Comparison of ENCODE assay signal across 1 cellular context in the genomic region with DNA sequence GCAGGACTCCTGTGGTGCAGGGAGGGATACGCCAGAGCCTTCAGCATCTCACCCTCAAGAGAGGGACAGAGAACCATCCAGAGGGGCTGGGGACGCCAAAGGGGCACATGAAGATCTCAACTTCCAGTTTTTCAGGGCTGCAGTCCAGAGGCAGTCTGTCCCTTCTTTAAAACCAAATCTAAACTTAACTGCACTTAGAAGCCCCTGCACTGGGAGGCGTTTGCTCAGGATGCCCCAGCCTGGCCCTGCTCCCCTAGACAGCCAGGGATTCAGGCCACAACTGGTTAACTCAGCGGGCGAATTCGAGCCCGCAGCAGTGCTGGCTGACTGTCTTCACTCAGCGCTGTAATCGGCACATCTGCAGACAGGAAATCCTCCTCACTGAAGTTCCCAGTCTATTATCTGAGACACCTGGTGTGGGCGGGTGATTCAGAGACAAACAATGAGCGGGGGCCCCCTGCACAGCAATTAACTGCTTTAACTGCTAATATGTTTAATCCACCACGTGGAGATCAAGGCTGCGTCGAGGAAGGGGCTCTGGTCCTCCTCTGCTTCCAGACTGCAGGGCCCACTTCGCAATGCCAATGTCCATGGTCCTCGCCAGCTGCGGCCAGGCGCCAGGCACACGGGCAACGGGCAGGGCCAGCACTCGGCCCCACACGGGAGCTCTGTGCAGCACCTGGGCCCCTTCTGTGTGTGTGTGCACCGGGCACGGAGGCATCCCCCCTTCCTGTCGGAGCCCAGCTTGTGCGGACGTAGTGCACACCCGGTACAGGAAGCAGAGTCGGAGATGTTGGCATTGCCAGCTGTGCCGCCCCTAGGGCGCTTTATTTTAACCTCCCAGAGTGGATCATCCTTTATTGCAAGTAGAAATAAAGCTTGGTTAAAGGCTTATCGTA.
TF ChIP-seq lines count a peak whose summit lies in the region.

No MANE protein-coding gene starts in this region.

TF ChIP-seq in K562, 482 proteins besides CTCF, POLR2A, EP300 and RAD21 (continued from another document and continues in another):
- TF ChIP-seq, protein P1, sequence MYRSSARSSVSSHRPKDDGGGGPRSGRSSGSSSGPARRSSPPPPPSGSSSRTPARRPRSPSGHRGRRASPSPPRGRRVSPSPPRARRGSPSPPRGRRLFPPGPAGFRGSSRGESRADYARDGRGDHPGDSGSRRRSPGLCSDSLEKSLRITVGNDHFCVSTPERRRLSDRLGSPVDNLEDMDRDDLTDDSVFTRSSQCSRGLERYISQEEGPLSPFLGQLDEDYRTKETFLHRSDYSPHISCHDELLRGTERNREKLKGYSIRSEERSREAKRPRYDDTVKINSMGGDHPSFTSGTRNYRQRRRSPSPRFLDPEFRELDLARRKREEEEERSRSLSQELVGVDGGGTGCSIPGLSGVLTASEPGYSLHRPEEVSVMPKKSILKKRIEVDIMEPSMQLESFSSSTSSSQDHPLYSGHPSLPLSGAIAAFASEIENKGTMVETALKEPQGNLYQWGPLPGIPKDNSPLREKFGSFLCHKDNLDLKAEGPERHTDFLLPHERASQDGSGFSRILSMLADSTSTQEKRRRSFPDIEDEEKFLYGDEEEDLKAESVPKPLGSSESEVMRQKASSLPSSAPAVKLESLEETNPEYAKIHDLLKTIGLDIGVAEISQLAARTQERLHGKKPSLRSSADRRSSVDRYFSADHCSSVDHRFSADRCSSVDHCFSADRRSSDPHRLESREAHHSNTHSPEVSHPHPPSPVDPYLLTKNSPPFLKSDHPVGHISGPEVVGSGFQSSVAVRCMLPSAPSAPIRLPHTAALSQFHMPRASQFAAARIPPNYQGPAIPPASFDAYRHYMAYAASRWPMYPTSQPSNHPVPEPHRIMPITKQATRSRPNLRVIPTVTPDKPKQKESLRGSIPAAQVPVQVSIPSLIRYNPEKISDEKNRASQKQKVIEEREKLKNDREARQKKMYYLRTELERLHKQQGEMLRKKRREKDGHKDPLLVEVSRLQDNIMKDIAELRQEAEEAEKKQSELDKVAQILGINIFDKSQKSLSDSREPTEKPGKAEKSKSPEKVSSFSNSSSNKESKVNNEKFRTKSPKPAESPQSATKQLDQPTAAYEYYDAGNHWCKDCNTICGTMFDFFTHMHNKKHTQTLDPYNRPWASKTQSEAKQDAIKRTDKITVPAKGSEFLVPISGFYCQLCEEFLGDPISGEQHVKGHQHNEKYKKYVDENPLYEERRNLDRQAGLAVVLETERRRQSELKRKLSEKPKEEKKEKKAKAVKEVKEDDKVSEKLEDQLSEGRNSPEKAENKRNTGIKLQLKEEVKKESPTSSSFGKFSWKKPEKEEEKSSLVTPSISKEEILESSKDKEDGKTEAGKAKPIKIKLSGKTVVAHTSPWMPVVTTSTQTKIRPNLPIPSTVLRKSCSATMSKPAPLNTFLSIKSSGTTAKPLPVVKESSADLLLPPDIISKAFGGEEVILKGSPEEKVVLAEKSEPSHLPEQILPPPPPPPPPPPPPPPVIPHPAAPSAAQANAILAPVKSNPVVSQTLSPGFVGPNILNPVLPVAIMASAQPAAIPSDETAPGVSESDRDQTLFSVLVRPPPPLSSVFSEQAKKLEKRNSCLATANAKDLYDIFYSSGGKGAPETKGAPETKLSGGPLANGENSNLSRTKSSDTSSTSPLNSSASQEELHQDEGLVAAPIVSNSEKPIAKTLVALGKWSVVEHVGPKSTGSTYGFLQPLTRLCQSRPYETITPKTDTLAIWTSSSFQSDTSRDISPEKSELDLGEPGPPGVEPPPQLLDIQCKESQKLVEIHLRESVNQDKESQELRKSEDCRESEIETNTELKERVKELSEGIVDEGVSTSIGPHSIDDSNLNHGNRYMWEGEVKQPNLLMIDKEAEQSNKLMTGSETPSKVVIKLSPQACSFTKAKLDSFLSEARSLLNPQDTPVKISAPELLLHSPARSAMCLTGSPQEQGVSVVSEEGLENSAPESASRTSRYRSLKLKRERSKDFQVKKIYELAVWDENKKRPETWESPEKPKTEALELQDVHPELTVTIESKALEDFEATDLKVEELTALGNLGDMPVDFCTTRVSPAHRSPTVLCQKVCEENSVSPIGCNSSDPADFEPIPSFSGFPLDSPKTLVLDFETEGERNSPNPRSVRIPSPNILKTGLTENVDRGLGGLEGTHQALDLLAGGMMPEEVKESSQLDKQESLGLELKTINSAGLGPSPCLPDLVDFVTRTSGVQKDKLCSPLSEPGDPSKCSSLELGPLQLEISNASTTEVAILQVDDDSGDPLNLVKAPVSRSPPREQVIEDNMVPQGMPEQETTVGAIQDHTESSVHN (IDR thresholded peaks at IDR 0.05; ENCODE audit: borderline replicate concordance in 1 of 2, low read depth in 1 of 2): no peak
- TF ChIP-seq ASH1L (IDR thresholded peaks at IDR 0.05; ENCODE audit: borderline replicate concordance, low read depth, partially characterized antibody): no peak
- TF ChIP-seq BRCA1 (IDR thresholded peaks at IDR 0.05): no peak
- no peak for TF ChIP-seq BRCA1 (CRISPR knock-in tag; IDR thresholded peaks at IDR 0.05)
- TF ChIP-seq ZNF274 (IDR thresholded peaks at IDR 0.05; ENCODE audit: borderline replicate concordance, low read depth, low read length): peak; percentile 61; the same call in 1 of the 2 replicates
- TF ChIP-seq ZNF444 (CRISPR knock-in tag; IDR thresholded peaks at IDR 0.05): peak; percentile 62; the same call in 1 of the 2 replicates
- TF ChIP-seq PTBP1 (IDR thresholded peaks at IDR 0.05; ENCODE audit: low read depth, low read length): peak; percentile 85; the same call in 1 of the 2 replicates
- TF ChIP-seq, protein P2, sequence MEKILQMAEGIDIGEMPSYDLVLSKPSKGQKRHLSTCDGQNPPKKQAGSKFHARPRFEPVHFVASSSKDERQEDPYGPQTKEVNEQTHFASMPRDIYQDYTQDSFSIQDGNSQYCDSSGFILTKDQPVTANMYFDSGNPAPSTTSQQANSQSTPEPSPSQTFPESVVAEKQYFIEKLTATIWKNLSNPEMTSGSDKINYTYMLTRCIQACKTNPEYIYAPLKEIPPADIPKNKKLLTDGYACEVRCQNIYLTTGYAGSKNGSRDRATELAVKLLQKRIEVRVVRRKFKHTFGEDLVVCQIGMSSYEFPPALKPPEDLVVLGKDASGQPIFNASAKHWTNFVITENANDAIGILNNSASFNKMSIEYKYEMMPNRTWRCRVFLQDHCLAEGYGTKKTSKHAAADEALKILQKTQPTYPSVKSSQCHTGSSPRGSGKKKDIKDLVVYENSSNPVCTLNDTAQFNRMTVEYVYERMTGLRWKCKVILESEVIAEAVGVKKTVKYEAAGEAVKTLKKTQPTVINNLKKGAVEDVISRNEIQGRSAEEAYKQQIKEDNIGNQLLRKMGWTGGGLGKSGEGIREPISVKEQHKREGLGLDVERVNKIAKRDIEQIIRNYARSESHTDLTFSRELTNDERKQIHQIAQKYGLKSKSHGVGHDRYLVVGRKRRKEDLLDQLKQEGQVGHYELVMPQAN (IDR thresholded peaks at IDR 0.05; ENCODE audit: borderline replicate concordance): no peak
- TF ChIP-seq, protein P3, sequence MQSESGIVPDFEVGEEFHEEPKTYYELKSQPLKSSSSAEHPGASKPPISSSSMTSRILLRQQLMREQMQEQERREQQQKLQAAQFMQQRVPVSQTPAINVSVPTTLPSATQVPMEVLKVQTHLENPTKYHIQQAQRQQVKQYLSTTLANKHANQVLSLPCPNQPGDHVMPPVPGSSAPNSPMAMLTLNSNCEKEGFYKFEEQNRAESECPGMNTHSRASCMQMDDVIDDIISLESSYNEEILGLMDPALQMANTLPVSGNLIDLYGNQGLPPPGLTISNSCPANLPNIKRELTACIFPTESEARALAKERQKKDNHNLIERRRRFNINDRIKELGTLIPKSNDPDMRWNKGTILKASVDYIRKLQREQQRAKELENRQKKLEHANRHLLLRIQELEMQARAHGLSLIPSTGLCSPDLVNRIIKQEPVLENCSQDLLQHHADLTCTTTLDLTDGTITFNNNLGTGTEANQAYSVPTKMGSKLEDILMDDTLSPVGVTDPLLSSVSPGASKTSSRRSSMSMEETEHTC (IDR thresholded peaks at IDR 0.05): no peak; the same call in 1 of the 2 replicates
- TF ChIP-seq FOXA1 (IDR thresholded peaks at IDR 0.05; ENCODE audit: borderline replicate concordance): no peak
- TF ChIP-seq ZNF76 (CRISPR knock-in tag; IDR thresholded peaks at IDR 0.05; ENCODE audit: borderline replicate concordance): peak; percentile 21; the same call in 1 of the 2 replicates
- TF ChIP-seq ZNF717 (CRISPR knock-in tag; IDR thresholded peaks at IDR 0.05): peak; percentile 84
- TF ChIP-seq TEAD4 (IDR thresholded peaks at IDR 0.05; ENCODE audit: low read length): peak; percentile 97
- TF ChIP-seq TEAD4 (CRISPR knock-in tag; IDR thresholded peaks at IDR 0.05; ENCODE audit: borderline replicate concordance): no peak
- TF ChIP-seq ZNF133 (CRISPR knock-in tag; IDR thresholded peaks at IDR 0.05): peak; percentile 75; the same call in 1 of the 2 replicates
- peak; percentile 89; the same call in 1 of the 2 replicates for TF ChIP-seq PHF21A (IDR thresholded peaks at IDR 0.05; ENCODE audit: borderline replicate concordance, low read depth)
- no peak for TF ChIP-seq BACH1 (tag; IDR thresholded peaks at IDR 0.05)
- no peak for TF ChIP-seq NR3C1 (CRISPR knock-in tag; IDR thresholded peaks at IDR 0.05)
- peak; percentile 100 for TF ChIP-seq DPF2 (IDR thresholded peaks at IDR 0.05)
- peak; percentile 45; the same call in 1 of the 2 replicates for TF ChIP-seq ZNF311 (CRISPR knock-in tag; IDR thresholded peaks at IDR 0.05)
- TF ChIP-seq MTA1 (IDR thresholded peaks at IDR 0.05; ENCODE audit: borderline replicate concordance): peak; percentile 92
- TF ChIP-seq PHB2 (IDR thresholded peaks at IDR 0.05; ENCODE audit: low read depth): peak; percentile 84
- TF ChIP-seq, protein P4, sequence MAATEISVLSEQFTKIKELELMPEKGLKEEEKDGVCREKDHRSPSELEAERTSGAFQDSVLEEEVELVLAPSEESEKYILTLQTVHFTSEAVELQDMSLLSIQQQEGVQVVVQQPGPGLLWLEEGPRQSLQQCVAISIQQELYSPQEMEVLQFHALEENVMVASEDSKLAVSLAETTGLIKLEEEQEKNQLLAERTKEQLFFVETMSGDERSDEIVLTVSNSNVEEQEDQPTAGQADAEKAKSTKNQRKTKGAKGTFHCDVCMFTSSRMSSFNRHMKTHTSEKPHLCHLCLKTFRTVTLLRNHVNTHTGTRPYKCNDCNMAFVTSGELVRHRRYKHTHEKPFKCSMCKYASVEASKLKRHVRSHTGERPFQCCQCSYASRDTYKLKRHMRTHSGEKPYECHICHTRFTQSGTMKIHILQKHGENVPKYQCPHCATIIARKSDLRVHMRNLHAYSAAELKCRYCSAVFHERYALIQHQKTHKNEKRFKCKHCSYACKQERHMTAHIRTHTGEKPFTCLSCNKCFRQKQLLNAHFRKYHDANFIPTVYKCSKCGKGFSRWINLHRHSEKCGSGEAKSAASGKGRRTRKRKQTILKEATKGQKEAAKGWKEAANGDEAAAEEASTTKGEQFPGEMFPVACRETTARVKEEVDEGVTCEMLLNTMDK (IDR thresholded peaks at IDR 0.05; ENCODE audit: borderline replicate concordance, insufficient read depth, low read depth, low read length, poor library complexity, severe bottlenecking): no peak
- no peak for TF ChIP-seq ZNF551 (CRISPR knock-in tag; IDR thresholded peaks at IDR 0.05)
- peak; percentile 99 for TF ChIP-seq JUND (IDR thresholded peaks at IDR 0.05; ENCODE audit: borderline replicate concordance, low read depth, low read length)
- peak; percentile 96; the same call in 2 of the 3 replicates for TF ChIP-seq JUND (tag; IDR thresholded peaks at IDR 0.05; ENCODE audit: borderline replicate concordance, low read depth, low read length)
- TF ChIP-seq, protein P5, sequence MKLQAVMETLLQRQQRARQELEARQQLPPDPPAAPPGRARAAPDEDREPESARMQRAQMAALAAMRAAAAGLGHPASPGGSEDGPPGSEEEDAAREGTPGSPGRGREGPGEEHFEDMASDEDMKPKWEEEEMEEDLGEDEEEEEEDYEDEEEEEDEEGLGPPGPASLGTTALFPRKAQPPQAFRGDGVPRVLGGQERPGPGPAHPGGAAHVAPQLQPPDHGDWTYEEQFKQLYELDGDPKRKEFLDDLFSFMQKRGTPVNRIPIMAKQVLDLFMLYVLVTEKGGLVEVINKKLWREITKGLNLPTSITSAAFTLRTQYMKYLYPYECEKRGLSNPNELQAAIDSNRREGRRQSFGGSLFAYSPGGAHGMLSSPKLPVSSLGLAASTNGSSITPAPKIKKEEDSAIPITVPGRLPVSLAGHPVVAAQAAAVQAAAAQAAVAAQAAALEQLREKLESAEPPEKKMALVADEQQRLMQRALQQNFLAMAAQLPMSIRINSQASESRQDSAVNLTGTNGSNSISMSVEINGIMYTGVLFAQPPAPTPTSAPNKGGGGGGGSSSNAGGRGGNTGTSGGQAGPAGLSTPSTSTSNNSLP (IDR thresholded peaks at IDR 0.05; ENCODE audit: borderline replicate concordance, low read depth, low read length): peak; percentile 100
- TF ChIP-seq RFX1 (IDR thresholded peaks at IDR 0.05): no peak
- peak; percentile 85 for TF ChIP-seq GABPA (tag; conservative IDR thresholded peaks at IDR 0.05; ENCODE audit: low read depth)
- TF ChIP-seq, protein P6, sequence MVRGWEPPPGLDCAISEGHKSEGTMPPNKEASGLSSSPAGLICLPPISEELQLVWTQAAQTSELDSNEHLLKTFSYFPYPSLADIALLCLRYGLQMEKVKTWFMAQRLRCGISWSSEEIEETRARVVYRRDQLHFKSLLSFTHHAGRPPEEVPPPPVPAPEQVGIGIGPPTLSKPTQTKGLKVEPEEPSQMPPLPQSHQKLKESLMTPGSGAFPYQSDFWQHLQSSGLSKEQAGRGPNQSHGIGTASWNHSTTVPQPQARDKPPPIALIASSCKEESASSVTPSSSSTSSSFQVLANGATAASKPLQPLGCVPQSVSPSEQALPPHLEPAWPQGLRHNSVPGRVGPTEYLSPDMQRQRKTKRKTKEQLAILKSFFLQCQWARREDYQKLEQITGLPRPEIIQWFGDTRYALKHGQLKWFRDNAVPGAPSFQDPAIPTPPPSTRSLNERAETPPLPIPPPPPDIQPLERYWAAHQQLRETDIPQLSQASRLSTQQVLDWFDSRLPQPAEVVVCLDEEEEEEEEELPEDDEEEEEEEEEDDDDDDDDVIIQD (CRISPR knock-in tag; IDR thresholded peaks at IDR 0.05): peak; percentile 74; the same call in 1 of the 2 replicates
- no peak for TF ChIP-seq FOXK2 (conservative IDR thresholded peaks at IDR 0.05 in 1 of 2, IDR thresholded peaks at IDR 0.05 in 1 of 2; ENCODE audit: low read depth in 2 of 2)
- no peak for TF ChIP-seq GABPB2 (CRISPR knock-in tag; conservative IDR thresholded peaks at IDR 0.05)
- peak; percentile 93 to 99 for TF ChIP-seq RCOR1 (IDR thresholded peaks at IDR 0.05; ENCODE audit: borderline replicate concordance in 1 of 2, low read depth in 2 of 2, low read length in 2 of 2)
- TF ChIP-seq, protein P7, sequence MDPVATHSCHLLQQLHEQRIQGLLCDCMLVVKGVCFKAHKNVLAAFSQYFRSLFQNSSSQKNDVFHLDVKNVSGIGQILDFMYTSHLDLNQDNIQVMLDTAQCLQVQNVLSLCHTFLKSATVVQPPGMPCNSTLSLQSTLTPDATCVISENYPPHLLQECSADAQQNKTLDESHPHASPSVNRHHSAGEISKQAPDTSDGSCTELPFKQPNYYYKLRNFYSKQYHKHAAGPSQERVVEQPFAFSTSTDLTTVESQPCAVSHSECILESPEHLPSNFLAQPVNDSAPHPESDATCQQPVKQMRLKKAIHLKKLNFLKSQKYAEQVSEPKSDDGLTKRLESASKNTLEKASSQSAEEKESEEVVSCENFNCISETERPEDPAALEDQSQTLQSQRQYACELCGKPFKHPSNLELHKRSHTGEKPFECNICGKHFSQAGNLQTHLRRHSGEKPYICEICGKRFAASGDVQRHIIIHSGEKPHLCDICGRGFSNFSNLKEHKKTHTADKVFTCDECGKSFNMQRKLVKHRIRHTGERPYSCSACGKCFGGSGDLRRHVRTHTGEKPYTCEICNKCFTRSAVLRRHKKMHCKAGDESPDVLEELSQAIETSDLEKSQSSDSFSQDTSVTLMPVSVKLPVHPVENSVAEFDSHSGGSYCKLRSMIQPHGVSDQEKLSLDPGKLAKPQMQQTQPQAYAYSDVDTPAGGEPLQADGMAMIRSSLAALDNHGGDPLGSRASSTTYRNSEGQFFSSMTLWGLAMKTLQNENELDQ (CRISPR knock-in tag; IDR thresholded peaks at IDR 0.05; ENCODE audit: borderline replicate concordance): no peak
- TF ChIP-seq BDP1 (IDR thresholded peaks at IDR 0.05; ENCODE audit: insufficient read depth, insufficient read length): no peak
- TF ChIP-seq ZNF24 (IDR thresholded peaks at IDR 0.05): peak; percentile 75; the same call in 1 of the 2 replicates
